6 cellular contexts compared by ENCODE assay signal in the genomic region with DNA sequence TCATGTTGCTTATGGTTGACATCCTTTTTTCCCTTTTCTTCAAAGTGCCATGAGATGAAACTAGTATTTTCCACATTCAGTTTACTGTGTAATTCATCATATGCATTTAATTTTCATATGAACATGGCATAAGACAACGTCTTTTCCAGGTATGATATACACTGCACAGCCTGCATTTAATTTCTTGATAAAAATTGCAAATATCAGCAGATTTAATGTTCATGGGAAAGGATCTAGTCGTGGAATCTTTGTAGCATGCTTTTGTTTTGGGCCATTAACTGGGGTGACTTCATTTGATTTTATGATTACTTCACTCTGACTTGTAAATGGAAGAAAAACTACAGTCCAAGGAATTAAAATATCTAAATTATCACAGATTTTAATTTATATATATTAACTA.
"Had no signal": no experiment of that assay in that cellular context is flagged by ENCODE, and none has a peak within 500 bp of the region (broad histone marks: within the 10 kb centered on the region; RNA-seq: fewer than 3 reads in every experiment).

No MANE protein-coding gene starts in this region.

- H3K9ac ChIP-seq: KMS-11 had no signal

- FAIRE-seq: HTR-8/SVneo, K562 had no signal

- H3K4me2 ChIP-seq: KMS-11 had no signal

- DNase-seq: KBM-7, KG1 had no signal

- H3K27ac ChIP-seq: HL-60, KMS-11 had no signal

- ATAC-seq: K562 had no signal

- H3K4me3 ChIP-seq: K562 had no signal
